In the genomic region with DNA sequence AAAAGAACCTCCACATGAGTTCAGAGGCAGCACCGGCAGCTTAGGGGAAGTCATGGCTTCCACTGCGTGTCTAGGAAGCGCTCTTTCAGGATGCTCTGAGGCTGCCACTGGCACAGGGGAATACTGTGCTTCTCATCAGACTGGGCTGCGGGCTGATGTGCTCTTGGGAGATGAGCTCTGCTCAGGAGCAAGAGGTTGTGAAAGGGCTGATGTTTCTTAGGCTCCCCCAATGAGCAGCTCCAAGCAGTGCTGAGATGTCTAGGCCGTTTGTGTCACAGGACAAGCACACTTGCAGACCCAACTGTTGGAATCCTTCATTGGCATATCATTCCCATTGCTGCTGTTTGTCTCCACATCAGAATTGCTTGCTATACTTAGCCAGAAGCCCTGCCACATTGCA, we compare ENCODE assay signal across 26 cellular contexts. TPM values are rescaled to one million over a fixed set of nuclear protein-coding genes. Genes with fewer than 3 reads are reported as not detected.
A peak's percentile ranks its signal among the peaks of the same experiment; 100 is the strongest.
DNase-seq lines count a peak whose midpoint lies in the region; ATAC-seq and TF ChIP-seq lines count a peak whose summit lies in the region.
"Had no signal": no experiment of that assay in that cellular context is flagged by ENCODE, and none has a peak within 500 bp of the region (broad histone marks: within the 10 kb centered on the region; RNA-seq: fewer than 3 reads in every experiment).

No MANE protein-coding gene starts in this region.

- H3K4me3 ChIP-seq in HUES6 (ENCODE audit: low read depth, low read length) (no peak overlapping the region), Panc1 (ENCODE audit: low read depth in 2 of 2, low read length in 2 of 2) (no peak overlapping the region), lung (no peak overlapping the region), stomach (no peak overlapping the region)
- H3K4me3 ChIP-seq: GM23338, K562, ovary, SK-N-MC had no signal

- H3K9ac ChIP-seq in HUES6 (ENCODE audit: low read length) = peak overlapping the region; percentile 29

- H3K4me1 ChIP-seq in HUES6 (ENCODE audit: control insufficient read depth, insufficient read depth, low read length) = peaks cover 48% of the 10 kb centered on the region
- peaks cover 15% of the 10 kb centered on the region; the same call in 1 of the 2 replicates for H3K4me1 ChIP-seq in Panc1 (ENCODE audit: control insufficient read depth, insufficient read depth, low read length)
- peaks cover 5 to 25% of the 10 kb centered on the region in 2 donors for H3K4me1 ChIP-seq in lung (ENCODE audit: control insufficient read depth in 2 of 2, insufficient read depth in 2 of 2, low read length in 2 of 2)
- peaks cover 15 to 70% (median 43%) of the 10 kb centered on the region in 4 donors for H3K4me1 ChIP-seq in stomach

- H3K36me3 ChIP-seq in HUES6 (ENCODE audit: control insufficient read depth, insufficient read depth, low read length) = no peaks in the 10 kb centered on the region
- H3K36me3 ChIP-seq in Panc1 (ENCODE audit: control insufficient read depth, insufficient read depth, low read length) = no peaks in the 10 kb centered on the region; the same call in 1 of the 2 replicates
- peaks cover 0 to 6% of the 10 kb centered on the region in 2 donors for H3K36me3 ChIP-seq in lung (ENCODE audit: control insufficient read depth in 2 of 2, insufficient read depth in 2 of 2, low read length in 2 of 2)
- peaks cover 0 to 20% (median 10%) of the 10 kb centered on the region in 4 donors for H3K36me3 ChIP-seq in stomach
- H3K36me3 ChIP-seq: ovary had no signal

- H3K4me1 Mint-ChIP-seq in stimulated activated effector memory CD8-positive, alpha-beta T cell treated with anti-CD3 and anti-CD28 coated beads, Interleukin-12 subunit alpha, Interleukin-12 subunit beta, amount 100 ng/mL, for 72 hours = peaks cover 51% of the 10 kb centered on the region

- in situ Hi-C loops in Panc1 (cut with HindIII; ENCODE audit: low pct_unique_long_range_greater_than_20kb, low sequenced_read_pairs) = no loop called here

- H3K4me3 Mint-ChIP-seq in stimulated activated effector memory CD8-positive, alpha-beta T cell treated with anti-CD3 and anti-CD28 coated beads, Interleukin-12 subunit alpha, Interleukin-12 subunit beta, amount 100 ng/mL, for 72 hours = no peak overlapping the region
- H3K4me3 Mint-ChIP-seq: activated CD8-positive, alpha-beta T cell treated with anti-CD3 and anti-CD28 coated beads for 36 hours; GM23338; T-helper 1 cell treated with Interleukin-12 subunit alpha and Interleukin-12 subunit beta and Interleukin-4 antibody, amounts not matched to agents 30 μg/mL and 1 μg/mL, for 36 hours had no signal

- H3K27ac Mint-ChIP-seq in stimulated activated effector memory CD8-positive, alpha-beta T cell treated with anti-CD3 and anti-CD28 coated beads, Interleukin-12 subunit alpha, Interleukin-12 subunit beta, amount 100 ng/mL, for 72 hours = peak overlapping the region; percentile 53
- H3K27ac Mint-ChIP-seq: activated CD8-positive, alpha-beta T cell treated with anti-CD3 and anti-CD28 coated beads for 36 hours; activated naive CD4-positive, alpha-beta T cell treated with anti-CD3 and anti-CD28 coated beads, Interleukin-2, amount 50 U/mL, for 72 hours; CD4-positive, CD25-positive, alpha-beta regulatory T cell; GM23338; T-helper 1 cell treated with Interleukin-12 subunit alpha and Interleukin-12 subunit beta and Interleukin-4 antibody, amounts not matched to agents 30 μg/mL and 1 μg/mL, for 36 hours had no signal

- TF ChIP-seq CTCF in Panc1 (IDR thresholded peaks at IDR 0.05) = no peak
- no peak for TF ChIP-seq CTCF in lung (IDR thresholded peaks at IDR 0.05; ENCODE audit: control extremely low read depth, extremely low read depth)
- TF ChIP-seq CTCF in stomach (IDR thresholded peaks at IDR 0.05) = no peak

- no peak for TF ChIP-seq EP300 in stomach (IDR thresholded peaks at IDR 0.05)

- no peak for TF ChIP-seq POLR2A in stomach (IDR thresholded peaks at IDR 0.05)

- POLR2A ChIA-PET in Panc1 (lab: Charles Lee) = no interaction called here

- DNase-seq in Panc1 (ENCODE audit: low read depth, low spot score) = no peak
- no peak for DNase-seq in lung (ENCODE audit: low spot score)
- no peak for DNase-seq in stimulated activated effector memory CD8-positive, alpha-beta T cell treated with anti-CD3 and anti-CD28 coated beads, Interleukin-12 subunit alpha, Interleukin-12 subunit beta, amount 100 ng/mL, for 72 hours (ENCODE audit: low spot score in 2 of 2)
- DNase-seq in stomach = no peak
- no peak for DNase-seq in H4 (ENCODE audit: low spot score)
- DNase-seq in NCI-H1105 treated with DMSO at 0.1 percent for 48 hours (lab: John Stamatoyannopoulos, UW) = no peak
- DNase-seq: activated CD4-positive, CD25-positive, alpha-beta regulatory T cell treated with anti-CD3 and anti-CD28 coated beads, Interleukin-2, amount 50 U/mL, for 72 hours; activated CD8-positive, alpha-beta T cell treated with anti-CD3 and anti-CD28 coated beads for 36 hours; CD4-positive, CD25-positive, alpha-beta regulatory T cell; foreskin melanocyte; hypothalamus; midbrain; naive thymus-derived CD8-positive, alpha-beta T cell; NCI-H1436 treated with DMSO at 0.1 percent for 48 hours; NCI-H774; RPMI8226; stimulated activated CD4-positive, alpha-beta T cell treated with anti-CD3 and anti-CD28 coated beads, Interleukin-2, amount 100 ng/mL, for 48 hours had no signal

- H3K27ac ChIP-seq in HUES6 (ENCODE audit: low read depth, low read length) = no peak overlapping the region
- 0 out of 2 replicates have a peak overlapping the region, but pooled peaks have one; percentile 3 for H3K27ac ChIP-seq in Panc1 (ENCODE audit: low read length)
- H3K27ac ChIP-seq in lung (ENCODE audit: low read depth in 1 of 2, low read length in 1 of 2) = peak overlapping the region; percentile 3 to 9
- peak overlapping the region in 1 of 5 donors; percentile 52 for H3K27ac ChIP-seq in stomach
- H3K27ac ChIP-seq: ovary, SK-N-MC had no signal

- H3K27me3 ChIP-seq in HUES6 (ENCODE audit: control insufficient read depth, insufficient read depth, low read length) = no peaks in the 10 kb centered on the region
- no peaks in the 10 kb centered on the region for H3K27me3 ChIP-seq in Panc1 (ENCODE audit: control insufficient read depth, insufficient read depth, low read length)
- H3K27me3 ChIP-seq in lung (ENCODE audit: control insufficient read depth, insufficient read depth) = no peaks in the 10 kb centered on the region
- no peaks in the 10 kb centered on the region for H3K27me3 ChIP-seq in stomach
- H3K27me3 ChIP-seq: ovary had no signal

- 85 to 86% methylated on average over 5 of the region's 5 CpGs for WGBS in lung, 2 donors
- 80 to 92% (median 87%) methylated on average over 4 to 5 of the region's 5 CpGs for WGBS in stomach, 5 donors

- BruUV-seq in Panc1 (replicated peaks; lab: Mats Ljungman, UMichigan) = no TSS peak

- no peaks in the 10 kb centered on the region for H3K9me3 Mint-ChIP-seq in stimulated activated effector memory CD8-positive, alpha-beta T cell treated with anti-CD3 and anti-CD28 coated beads, Interleukin-12 subunit alpha, Interleukin-12 subunit beta, amount 100 ng/mL, for 72 hours
- H3K9me3 Mint-ChIP-seq: activated CD8-positive, alpha-beta T cell treated with anti-CD3 and anti-CD28 coated beads for 36 hours; activated naive CD4-positive, alpha-beta T cell treated with anti-CD3 and anti-CD28 coated beads, Interleukin-2, amount 50 U/mL, for 72 hours; CD4-positive, CD25-positive, alpha-beta regulatory T cell; GM23338; naive thymus-derived CD8-positive, alpha-beta T cell; T-helper 1 cell treated with Interleukin-12 subunit alpha and Interleukin-12 subunit beta and Interleukin-4 antibody, amounts not matched to agents 30 μg/mL and 1 μg/mL, for 36 hours had no signal

- CTCF ChIA-PET in Panc1 (lab: Charles Lee) = no interaction called here

- intact Hi-C loops in Panc1 (cut with micrococcal nuclease; ENCODE audit: unreplicated experiment) = no loop called here
- intact Hi-C loops in stomach (cut with DNase I; ENCODE audit: low total_unique reads) = no loop called here

- ATAC-seq in Panc1 (no peak), lung (ENCODE audit: insufficient read depth, low FRiP score) (no peak), HG02642 (IDR thresholded peaks at IDR 0.05; ENCODE audit: poor library complexity, unreplicated experiment) (no peak)
- ATAC-seq in stimulated activated effector memory CD8-positive, alpha-beta T cell treated with anti-CD3 and anti-CD28 coated beads, Interleukin-12 subunit alpha, Interleukin-12 subunit beta, amount 100 ng/mL, for 72 hours = no peak
- ATAC-seq: activated CD8-positive, alpha-beta T cell treated with anti-CD3 and anti-CD28 coated beads for 36 hours; activated naive CD4-positive, alpha-beta T cell treated with anti-CD3 and anti-CD28 coated beads, Interleukin-2, amount 50 U/mL, for 72 hours; GM23338; K562; left lobe of liver; naive thymus-derived CD8-positive, alpha-beta T cell had no signal

- H3K9me3 ChIP-seq in HUES6 (ENCODE audit: control insufficient read depth, insufficient read depth, low read depth, low read length) = no peaks in the 10 kb centered on the region
- H3K9me3 ChIP-seq in Panc1 (ENCODE audit: control insufficient read depth, insufficient read depth, low read depth, low read length) = no peaks in the 10 kb centered on the region
- H3K9me3 ChIP-seq in lung (ENCODE audit: control insufficient read depth in 2 of 2, insufficient read depth in 1 of 2, low read length in 1 of 2) = no peaks in the 10 kb centered on the region
- H3K9me3 ChIP-seq in stomach = no peaks in the 10 kb centered on the region
- H3K9me3 ChIP-seq: ovary had no signal

- H3K36me3 Mint-ChIP-seq in stimulated activated effector memory CD8-positive, alpha-beta T cell treated with anti-CD3 and anti-CD28 coated beads, Interleukin-12 subunit alpha, Interleukin-12 subunit beta, amount 100 ng/mL, for 72 hours = peaks cover 58% of the 10 kb centered on the region

RNA-seq across cellular contexts. Expression of a gene that starts 3.6 kb away (rescaled TPM):
- total RNA-seq in Panc1 (2021; ENCODE audit: unreplicated experiment) (25.6 TPM), lung (10 to 100 TPM in 1 of 2 donors, 1 to 10 TPM in 1; 4.9 to 19.9 TPM), stomach (10 to 100 TPM in 2 of 5 donors, 1 to 10 TPM in 2, under 1 TPM in 1; 0.87 to 22.8 (median 3.1) TPM)
- 32.1 TPM for polyA plus RNA-seq in Panc1 (2012; ENCODE audit: insufficient read length)
- polyA plus RNA-seq in lung (10 to 100 TPM in 1 of 2 donors, 1 to 10 TPM in 1; 5.8 to 16.4 TPM), stomach (10 to 100 TPM in 1 of 3 donors, 1 to 10 TPM in 2; 4.7 to 11.9 (median 8.0) TPM)
- 1.0 and 1.9 TPM in 2 replicates for total RNA-seq in H4 (2014; rRNA removed; shearing (Covaris generic))

RNA-seq across cellular contexts. Expression of a gene that starts 41.7 kb away (rescaled TPM):
- total RNA-seq in Panc1 (2021; ENCODE audit: unreplicated experiment) (20.1 TPM), lung (10 to 100 TPM in 1 of 2 donors, 1 to 10 TPM in 1; 9.3 to 43.9 TPM), stomach (10 to 100 TPM in 4 of 5 donors, not detected in 1; 12.1 to 44.2 (median 19.8) TPM)
- 19.3 TPM for polyA plus RNA-seq in Panc1 (2012; ENCODE audit: insufficient read length)
- polyA plus RNA-seq in lung (10 to 100 TPM; 10.9 to 11.5 TPM), stomach (10 to 100 TPM in 1 of 3 donors, 1 to 10 TPM in 2; 7.6 to 10.3 (median 8.6) TPM)
- 38.2 and 47.5 TPM in 2 replicates for total RNA-seq in H4 (2014; rRNA removed; shearing (Covaris generic))

RNA-seq across cellular contexts. Expression of a gene that starts 48.7 kb away (rescaled TPM):
- total RNA-seq in Panc1 (2021; ENCODE audit: unreplicated experiment) (4.0 TPM), lung (1 to 10 TPM; 2.5 to 4.5 TPM), stomach (1 to 10 TPM in 1 of 5 donors, under 1 TPM in 1, not detected in 3; 0.92 to 3.0 TPM)
- 2.9 TPM for polyA plus RNA-seq in Panc1 (2012; ENCODE audit: insufficient read length)
- polyA plus RNA-seq in lung (1 to 10 TPM; 2.3 to 4.4 TPM), stomach (under 1 TPM; 0.31 to 0.38 (median 0.31) TPM)
- 0.14 and 0.21 TPM in 2 replicates for total RNA-seq in H4 (2014; rRNA removed; shearing (Covaris generic))
- polyA plus RNA-seq: CD4-positive, CD25-positive, alpha-beta regulatory T cell had no signal

RNA-seq across cellular contexts. Expression of a gene that starts 58.0 kb away (rescaled TPM):
- 0.18 TPM for total RNA-seq in Panc1 (2021; ENCODE audit: unreplicated experiment)
- polyA plus RNA-seq in Panc1 (2012; ENCODE audit: insufficient read length) = not detected
- 10 to 100 TPM; 59.5 to 86.9 TPM for total RNA-seq in lung
- 10 to 100 TPM; 64.2 to 98.5 TPM for polyA plus RNA-seq in lung
- 10 to 100 TPM; 23.9 to 93.6 (median 69.8) TPM for total RNA-seq in stomach
- polyA plus RNA-seq in stomach = 100 to 1,000 TPM in 1 of 3 donors, 10 to 100 TPM in 2; 71.0 to 102 (median 97.9) TPM
- not detected in 2 replicates for total RNA-seq in H4 (2014; rRNA removed; shearing (Covaris generic))
- total RNA-seq: activated CD8-positive, alpha-beta T cell treated with anti-CD3 and anti-CD28 coated beads for 36 hours; activated naive CD4-positive, alpha-beta T cell treated with anti-CD3 and anti-CD28 coated beads, Interleukin-2, amount 50 U/mL, for 72 hours; CD4-positive, CD25-positive, alpha-beta regulatory T cell; GM23338; K562; naive thymus-derived CD8-positive, alpha-beta T cell had no signal

RNA-seq across cellular contexts. Expression of a gene that starts 58.6 kb away (rescaled TPM):
- total RNA-seq in Panc1 (2021; ENCODE audit: unreplicated experiment) (34.9 TPM), lung (10 to 100 TPM; 26.7 to 37.8 TPM), stomach (10 to 100 TPM in 4 of 5 donors, 1 to 10 TPM in 1; 7.0 to 44.9 (median 22.2) TPM)
- 52.2 TPM for polyA plus RNA-seq in Panc1 (2012; ENCODE audit: insufficient read length)
- polyA plus RNA-seq in lung (10 to 100 TPM; 22.8 to 61.7 TPM), stomach (10 to 100 TPM; 30.5 to 38.3 (median 32.1) TPM)
- 21.0 and 21.9 TPM in 2 replicates for total RNA-seq in H4 (2014; rRNA removed; shearing (Covaris generic))
